18 cellular contexts compared by ENCODE assay signal in the genomic region with DNA sequence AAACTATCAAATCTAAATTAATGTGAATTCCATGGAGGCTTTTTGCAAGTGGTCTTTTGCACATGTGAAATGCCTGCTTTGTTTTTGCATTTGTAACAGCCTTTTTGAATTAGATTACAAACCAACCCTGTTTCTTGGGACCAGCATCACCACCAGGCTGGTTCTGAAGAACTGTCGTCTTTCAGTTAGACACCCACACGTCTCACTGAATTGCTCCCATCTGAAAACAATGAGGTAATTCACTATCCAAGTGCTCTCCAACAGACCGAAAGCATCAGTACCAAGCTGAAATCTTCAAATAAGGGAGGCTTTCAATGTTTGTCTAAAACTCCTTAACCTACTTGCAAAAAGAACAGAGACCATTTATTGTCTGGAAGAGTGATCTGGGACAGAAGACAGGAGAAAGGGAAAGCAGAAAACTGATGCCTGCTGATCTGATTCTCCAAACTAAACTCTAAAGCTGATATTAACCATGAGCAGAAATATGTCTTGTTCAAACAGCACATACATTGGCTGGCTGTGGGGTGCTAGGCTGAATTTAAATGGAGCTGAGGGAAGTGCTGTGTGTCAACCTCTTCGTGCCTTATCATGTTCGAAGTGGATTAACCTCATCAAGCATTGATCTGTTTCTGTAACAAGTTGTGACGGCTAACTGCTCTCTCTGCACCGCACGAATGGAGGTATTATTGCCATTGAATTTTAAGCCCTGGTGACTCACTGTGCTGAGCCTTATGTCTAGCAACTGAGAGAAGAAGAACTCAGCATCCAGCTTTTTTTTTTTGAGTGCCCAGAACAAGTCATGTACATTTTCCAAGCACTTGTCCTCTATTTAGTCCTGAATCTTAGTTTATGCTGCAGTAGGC.
DNase-seq lines count a peak whose midpoint lies in the region; ATAC-seq, FAIRE-seq and TF ChIP-seq lines count a peak whose summit lies in the region.
"Had no signal": no experiment of that assay in that cellular context is flagged by ENCODE, and none has a peak within 500 bp of the region (broad histone marks: within the 10 kb centered on the region; RNA-seq: fewer than 3 reads in every experiment).

No MANE protein-coding gene starts in this region.

- H3K4me3 ChIP-seq in mammary epithelial cell (replicated peaks in 1 of 3; ENCODE audit: insufficient read depth in 1 of 3, low read depth in 2 of 3, low read length in 3 of 3) (no peak overlapping the region), breast epithelium (no peak overlapping the region), esophagus (ENCODE audit: low read depth in 1 of 2, low read length in 2 of 2) (no peak overlapping the region), left lung (no peak overlapping the region)
- H3K4me3 ChIP-seq: right lobe of liver had no signal

- dilution Hi-C loops in mammary epithelial cell (cut with HindIII; ENCODE audit: low sequenced_read_pairs) = no loop called here

- H4K20me1 ChIP-seq in mammary epithelial cell (ENCODE audit: insufficient read depth, low read length) = no peaks in the 10 kb centered on the region

- no peak overlapping the region for H3K4me3 Mint-ChIP-seq in mesothelial cell of epicardium
- H3K4me3 Mint-ChIP-seq: CD8-positive, alpha-beta T cell; naive B cell; stimulated activated naive CD8-positive, alpha-beta T cell treated with anti-CD3 and anti-CD28 coated beads, Interleukin-15, Interleukin-2, amounts not matched to agents 100 ng/mL and 50 ng/mL, for 24 hours had no signal

- in situ Hi-C loops in mammary epithelial cell (cut with MboI; ENCODE audit: low sequenced_read_pairs in 2 of 2) = no loop called here

- H3K27me3 Mint-ChIP-seq in mesothelial cell of epicardium (ENCODE audit: low read depth) = no peaks in the 10 kb centered on the region

- intact Hi-C loops in mammary epithelial cell (cut with micrococcal nuclease) = no loop called here
- intact Hi-C loops in breast epithelium (cut with DNase I; ENCODE audit: low total_unique reads) = no loop called here
- intact Hi-C loops in left lung (cut with DNase I) = no loop called here

- H3K27ac ChIP-seq in mammary epithelial cell (ENCODE audit: insufficient read depth, low read depth, low read length) (no peak overlapping the region), breast epithelium (peak overlapping the region in 1 of 2 donors; percentile 30), esophagus (ENCODE audit: low read depth in 2 of 2, low read length in 1 of 2) (peak overlapping the region; percentile 74 to 83), left lung (no peak overlapping the region)
- H3K27ac ChIP-seq: KMS-11, right lobe of liver had no signal

- H3K9me3 Mint-ChIP-seq in mesothelial cell of epicardium = no peaks in the 10 kb centered on the region
- H3K9me3 Mint-ChIP-seq: CD8-positive, alpha-beta T cell; naive B cell; stimulated activated naive CD8-positive, alpha-beta T cell treated with anti-CD3 and anti-CD28 coated beads, Interleukin-15, Interleukin-2, amounts not matched to agents 100 ng/mL and 50 ng/mL, for 24 hours had no signal

- H3K27me3 ChIP-seq in mammary epithelial cell (ENCODE audit: insufficient read depth, low read length) = peaks cover 3% of the 10 kb centered on the region
- H3K27me3 ChIP-seq in breast epithelium = no peaks in the 10 kb centered on the region
- H3K27me3 ChIP-seq in esophagus (ENCODE audit: control insufficient read depth in 1 of 2, insufficient read depth in 2 of 2, low read length in 2 of 2) = no peaks in the 10 kb centered on the region
- no peaks in the 10 kb centered on the region for H3K27me3 ChIP-seq in left lung
- H3K27me3 ChIP-seq: right lobe of liver had no signal

- DNase-seq in mammary epithelial cell (peak; percentile 34), breast epithelium (ENCODE audit: low spot score in 2 of 2) (no peak), mesothelial cell of epicardium (ENCODE audit: low spot score in 2 of 2, unreplicated experiment in 2 of 2) (no peak), urothelium cell line (ENCODE audit: low spot score) (no peak), left lung (no peak)
- DNase-seq: activated CD4-positive, alpha-beta T cell treated with anti-CD3 and anti-CD28 coated beads for 4 hours; activated T-cell treated with anti-CD3 and anti-CD28 coated beads for 4 hours; CD8-positive, alpha-beta T cell; dermis blood vessel endothelial cell; naive B cell; NCI-H524 treated with DMSO at 0.1 percent for 48 hours had no signal

- H3K79me2 ChIP-seq in mammary epithelial cell (ENCODE audit: insufficient read depth, low read length) = no peaks in the 10 kb centered on the region

- H3K36me3 ChIP-seq in mammary epithelial cell (ENCODE audit: insufficient read depth, low read length) (no peaks in the 10 kb centered on the region), breast epithelium (no peaks in the 10 kb centered on the region), esophagus (ENCODE audit: control insufficient read depth in 2 of 2, insufficient read depth in 2 of 2, low read length in 1 of 2) (no peaks in the 10 kb centered on the region), left lung (no peaks in the 10 kb centered on the region)
- H3K36me3 ChIP-seq: right lobe of liver had no signal

- no peak for TF ChIP-seq POLR2A in breast epithelium (IDR thresholded peaks at IDR 0.05)

- CTCF ChIA-PET in mammary epithelial cell (lab: Charles Lee; ENCODE audit: low non-redundant PET) = no interaction called here

- BruUV-seq in mammary epithelial cell (replicated peaks; lab: Mats Ljungman, UMichigan) = no TSS peak

- H3K9ac ChIP-seq in mammary epithelial cell (ENCODE audit: insufficient read depth, low read length) = no peak overlapping the region
- H3K9ac ChIP-seq: KMS-11 had no signal

- 34% methylated on average over 8 of the region's 8 CpGs for WGBS in mammary epithelial cell (ENCODE audit: low coverage, missing lambda C conversion rate)
- 34 to 37% methylated on average over 8 of the region's 8 CpGs for WGBS in esophagus, 2 donors

- H3K9me3 ChIP-seq in mammary epithelial cell (replicated peaks; ENCODE audit: insufficient read depth, low read length) (no peaks in the 10 kb centered on the region), breast epithelium (no peaks in the 10 kb centered on the region), esophagus (ENCODE audit: control insufficient read depth in 2 of 2, insufficient read depth in 1 of 2, low read depth in 1 of 2, low read length in 1 of 2) (no peaks in the 10 kb centered on the region), left lung (no peaks in the 10 kb centered on the region)
- H3K9me3 ChIP-seq: right lobe of liver had no signal

- H2AFZ ChIP-seq in mammary epithelial cell (ENCODE audit: low read depth, low read length) = no peak overlapping the region

- no peak overlapping the region for H3K4me2 ChIP-seq in mammary epithelial cell (ENCODE audit: insufficient read depth, low read depth, low read length)
- H3K4me2 ChIP-seq: KMS-11 had no signal

- no peaks in the 10 kb centered on the region for H3K4me1 ChIP-seq in mammary epithelial cell (ENCODE audit: insufficient read depth, low read length)
- no peaks in the 10 kb centered on the region for H3K4me1 ChIP-seq in breast epithelium
- H3K4me1 ChIP-seq in esophagus (ENCODE audit: control insufficient read depth in 2 of 2, insufficient read depth in 2 of 2, low read length in 1 of 2) = no peaks in the 10 kb centered on the region
- no peaks in the 10 kb centered on the region for H3K4me1 ChIP-seq in left lung
- H3K4me1 ChIP-seq: right lobe of liver had no signal

- FAIRE-seq in urothelium cell line (lab: Jason Lieb, UNC) = peak; percentile 37
- FAIRE-seq: islet of Langerhans had no signal

- H3K36me3 Mint-ChIP-seq in mesothelial cell of epicardium = no peaks in the 10 kb centered on the region
- H3K36me3 Mint-ChIP-seq: CD8-positive, alpha-beta T cell had no signal

- peak overlapping the region; percentile 47 for H3K27ac Mint-ChIP-seq in mesothelial cell of epicardium
- H3K27ac Mint-ChIP-seq: CD8-positive, alpha-beta T cell; naive B cell; stimulated activated naive CD8-positive, alpha-beta T cell treated with anti-CD3 and anti-CD28 coated beads, Interleukin-15, Interleukin-2, amounts not matched to agents 100 ng/mL and 50 ng/mL, for 24 hours had no signal

- H3K4me1 Mint-ChIP-seq in mesothelial cell of epicardium = peaks cover 18% of the 10 kb centered on the region
- H3K4me1 Mint-ChIP-seq: naive B cell had no signal

- ATAC-seq in left lung = no peak
- no peak for ATAC-seq in GM18858 (IDR thresholded peaks at IDR 0.05; ENCODE audit: unreplicated experiment)
- ATAC-seq in GM19324 (IDR thresholded peaks at IDR 0.05; ENCODE audit: low FRiP score, unreplicated experiment) = no peak
- ATAC-seq: CD8-positive, alpha-beta T cell had no signal

- TF ChIP-seq CTCF in mammary epithelial cell (conservative IDR thresholded peaks at IDR 0.05 in 1 of 2, IDR thresholded peaks at IDR 0.05 in 1 of 2; ENCODE audit: extremely low read depth in 1 of 2, insufficient read depth in 1 of 2, low read depth in 1 of 2, low read length in 2 of 2) (no peak), breast epithelium (IDR thresholded peaks at IDR 0.05) (no peak), mesothelial cell of epicardium (IDR thresholded peaks at IDR 0.05; ENCODE audit: unreplicated experiment) (no peak), left lung (IDR thresholded peaks at IDR 0.05) (no peak)

Comparison
In these comparisons a context has a peak if more than half of its experiments do, and no peak if none do; other contexts are left out.
1. H3K27ac ChIP-seq: peak in esophagus (2 of 2); none in mammary epithelial cell (single experiment) and left lung (0 of 2).